In the genomic region with DNA sequence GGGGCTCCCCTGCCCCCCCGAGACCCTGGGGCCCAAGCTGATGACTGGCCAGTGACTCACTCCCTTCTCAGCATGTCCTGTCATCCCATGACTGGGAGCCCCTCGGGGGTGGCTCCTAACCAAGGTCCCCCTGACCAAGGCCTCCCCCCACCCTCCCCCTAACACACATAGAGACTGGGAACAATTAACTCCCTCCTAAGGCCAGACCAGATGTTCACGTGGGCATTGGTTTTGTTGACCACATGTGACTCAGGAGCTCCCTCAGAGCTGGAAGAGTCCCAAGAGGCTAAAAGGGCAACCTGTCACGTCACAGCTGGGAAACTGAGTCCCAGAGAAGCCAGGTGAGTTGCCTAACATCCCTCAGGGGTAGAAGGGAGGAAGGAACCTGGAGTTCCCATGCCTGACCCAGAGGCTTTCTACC, we compare ENCODE assay signal across 1 cellular context.
TF ChIP-seq lines count a peak whose summit lies in the region.

No MANE protein-coding gene starts in this region.

TF ChIP-seq in H1, 55 proteins besides CTCF, POLR2A, EP300 and RAD21:
- TF ChIP-seq TAF7 (optimal IDR thresholded peaks at IDR 0.05; ENCODE audit: borderline replicate concordance, low read depth, low read length) (no peak), GABPA (IDR thresholded peaks at IDR 0.05; ENCODE audit: borderline replicate concordance, insufficient read depth, low read length) (no peak), JUND (IDR thresholded peaks at IDR 0.05; ENCODE audit: low read length) (no peak), SUZ12 (IDR thresholded peaks at IDR 0.05; ENCODE audit: low read length) (no peak), TEAD4 (IDR thresholded peaks at IDR 0.05; ENCODE audit: low read depth, low read length) (no peak), CEBPB (IDR thresholded peaks at IDR 0.05; ENCODE audit: low read depth, low read length) (no peak), SAP30 (IDR thresholded peaks at IDR 0.05; ENCODE audit: insufficient read depth, insufficient replicate concordance, low read length) (no peak), SIRT6 (IDR thresholded peaks at IDR 0.05; ENCODE audit: low read length) (no peak), TBP (IDR thresholded peaks at IDR 0.05; ENCODE audit: low read depth, low read length) (no peak), BCL11A (IDR thresholded peaks at IDR 0.05; ENCODE audit: low read depth in 2 of 2, low read length in 2 of 2) (no peak), HDAC2 (IDR thresholded peaks at IDR 0.05; ENCODE audit: borderline replicate concordance in 1 of 2, low read depth in 2 of 2, low read length in 2 of 2) (no peak), ZNF274 (IDR thresholded peaks at IDR 0.05; ENCODE audit: borderline replicate concordance, extremely low read depth, low read length) (no peak), CBX8 (IDR thresholded peaks at IDR 0.05; ENCODE audit: borderline replicate concordance, low read depth, low read length) (no peak), RBBP5 (IDR thresholded peaks at IDR 0.05; ENCODE audit: borderline replicate concordance, low read depth, low read length) (no peak), KDM4A (IDR thresholded peaks at IDR 0.05; ENCODE audit: low read depth, low read length, severe bottlenecking) (no peak)
